In the genomic region with DNA sequence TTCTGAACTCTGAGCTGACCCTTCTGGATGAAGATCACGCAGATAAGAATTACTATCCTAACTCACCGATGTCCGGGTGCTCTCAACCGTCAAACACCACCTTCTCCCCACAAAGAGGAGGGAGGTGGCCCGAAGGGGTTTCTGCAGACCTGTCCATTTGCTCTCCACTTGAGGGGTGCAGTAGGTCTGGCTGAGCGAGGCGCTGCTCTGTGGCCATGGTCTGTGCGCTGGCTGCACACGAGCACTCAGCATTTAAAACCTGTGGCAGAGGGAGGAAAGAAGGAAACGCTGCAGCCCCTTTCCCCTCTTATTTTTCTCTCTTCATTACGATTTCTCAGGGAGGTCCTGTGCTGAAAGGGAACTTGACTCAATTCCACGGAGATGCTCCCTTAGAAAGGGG, we compare ENCODE assay signal across 1 cellular context.
A peak's percentile ranks its signal among the peaks of the same experiment; 100 is the strongest.
TF ChIP-seq lines count a peak whose summit lies in the region.

No MANE protein-coding gene starts in this region.

TF ChIP-seq in H1, 55 proteins besides CTCF, POLR2A, EP300 and RAD21:
- TF ChIP-seq HDAC2 (IDR thresholded peaks at IDR 0.05; ENCODE audit: borderline replicate concordance in 1 of 2, low read depth in 2 of 2, low read length in 2 of 2) = no peak
- TF ChIP-seq RNF2 (IDR thresholded peaks at IDR 0.05; ENCODE audit: borderline replicate concordance, low read depth, low read length, missing control alignments, poor library complexity, severe bottlenecking) = peak; percentile 76
- peak; percentile 39; the same call in 1 of the 2 replicates for TF ChIP-seq SUZ12 (IDR thresholded peaks at IDR 0.05; ENCODE audit: low read length)
TF ChIP-seq in H1: peak in this region for 2.
